In genomic region chr14:76946753-76947077, GRCh38 we compare ENCODE assay signal across 9 cellular contexts.
DNase-seq lines count a peak whose midpoint lies in the region; ATAC-seq, FAIRE-seq and TF ChIP-seq lines count a peak whose summit lies in the region.
"Had no signal": no experiment of that assay in that cellular context is flagged by ENCODE, and none has a peak within 500 bp of the region (broad histone marks: within the 10 kb centered on the region; RNA-seq: fewer than 3 reads in every experiment).

No MANE protein-coding gene starts in this region.

- CTCF ChIA-PET in activated CD4-positive, alpha-beta T cell treated with anti-CD3 and anti-CD28 coated beads for 36 hours (lab: Charles Lee): interaction anchor here (0.6 to 1.9 kb wide), 6 partner anchors 9 to 107 kb away, joined by 3 to 8 read pairs (median 5); no protein-coding TSS in a partner anchor
- CTCF ChIA-PET in activated CD4-positive, alpha-beta memory T cell treated with anti-CD3 and anti-CD28 coated beads for 36 hours (lab: Charles Lee): interaction anchor here (1.0 to 2.0 kb wide), 12 partner anchors 10 to 124 kb away, joined by 3 to 21 read pairs (median 6); no protein-coding TSS in a partner anchor

- H3K9me1 ChIP-seq in keratinocyte (ENCODE audit: control insufficient read depth, extremely low read depth, insufficient read depth, low read length): no peaks in the 10 kb centered on the region

- no peaks in the 10 kb centered on the region for H3K27me3 Mint-ChIP-seq in activated CD4-positive, alpha-beta T cell treated with anti-CD3 and anti-CD28 coated beads for 36 hours
- H3K27me3 Mint-ChIP-seq in activated CD4-positive, alpha-beta memory T cell treated with anti-CD3 and anti-CD28 coated beads for 36 hours: no peaks in the 10 kb centered on the region
- H3K27me3 Mint-ChIP-seq: IgD-negative memory B cell had no signal

- H3K27me3 ChIP-seq in keratinocyte (ENCODE audit: control insufficient read depth, extremely low read depth, insufficient read depth, low read length): no peaks in the 10 kb centered on the region
- H3K27me3 ChIP-seq in thymus (ENCODE audit: control insufficient read depth, insufficient read depth): no peaks in the 10 kb centered on the region

- FAIRE-seq in keratinocyte (lab: Jason Lieb, UNC): no peak

- H2AFZ ChIP-seq in keratinocyte (ENCODE audit: control insufficient read depth, low read length): peak overlapping the region; percentile 89

- POLR2A ChIA-PET in activated CD4-positive, alpha-beta T cell treated with anti-CD3 and anti-CD28 coated beads for 36 hours (lab: Charles Lee): interaction anchor here (1.4 kb wide), 1 partner anchor 9 kb away, joined by 5 read pairs; no protein-coding TSS in a partner anchor
- POLR2A ChIA-PET in activated CD4-positive, alpha-beta memory T cell treated with anti-CD3 and anti-CD28 coated beads for 36 hours (lab: Charles Lee): interaction anchor here (1.0 to 1.4 kb wide), 2 partner anchors 16 to 86 kb away, joined by 4 to 5 read pairs; no protein-coding TSS in a partner anchor

- dilution Hi-C loops in keratinocyte (cut with MboI; ENCODE audit: extremely low pct_ligation_motif_present, low sequenced_read_pairs): no loop called here

- no peak for ATAC-seq in activated CD4-positive, alpha-beta T cell treated with anti-CD3 and anti-CD28 coated beads for 36 hours
- ATAC-seq in HG03025 (IDR thresholded peaks at IDR 0.05; ENCODE audit: low FRiP score, unreplicated experiment) (no peak), HG02938 (IDR thresholded peaks at IDR 0.05; ENCODE audit: unreplicated experiment) (no peak)

- H3K79me2 ChIP-seq in keratinocyte (ENCODE audit: control insufficient read depth, insufficient read depth, low read length): no peaks in the 10 kb centered on the region

- H3K4me3 Mint-ChIP-seq in activated CD4-positive, alpha-beta T cell treated with anti-CD3 and anti-CD28 coated beads for 36 hours: peak overlapping the region; percentile 3
- H3K4me3 Mint-ChIP-seq in activated CD4-positive, alpha-beta memory T cell treated with anti-CD3 and anti-CD28 coated beads for 36 hours: no peak overlapping the region

- intact Hi-C loops in activated CD4-positive, alpha-beta T cell treated with anti-CD3 and anti-CD28 coated beads for 36 hours (cut with DNase I, micrococcal nuclease): loop anchor here (1.0 to 2.0 kb wide), 4 partner anchors 9 to 107 kb away; partner anchors contain the start of gene IRF2BPL (in 1 of the 2)
- intact Hi-C loops in activated CD4-positive, alpha-beta memory T cell treated with anti-CD3 and anti-CD28 coated beads for 36 hours (cut with micrococcal nuclease): loop anchor here (1.0 kb wide), 4 partner anchors 10 to 107 kb away; no protein-coding TSS in a partner anchor

- H3K9me3 ChIP-seq in keratinocyte (ENCODE audit: control insufficient read depth, low read depth, low read length): no peaks in the 10 kb centered on the region
- no peaks in the 10 kb centered on the region for H3K9me3 ChIP-seq in thymus (ENCODE audit: control insufficient read depth)

- peak overlapping the region; percentile 78 for H3K27ac ChIP-seq in keratinocyte (ENCODE audit: control insufficient read depth, insufficient read depth, low read length)
- peak overlapping the region; percentile 46 for H3K27ac ChIP-seq in thymus (ENCODE audit: low read depth)

- H3K4me2 ChIP-seq in keratinocyte (ENCODE audit: control insufficient read depth, extremely low read depth, insufficient read depth, low read depth, low read length): peak overlapping the region; percentile 82

- no peaks in the 10 kb centered on the region for H3K9me3 Mint-ChIP-seq in activated CD4-positive, alpha-beta T cell treated with anti-CD3 and anti-CD28 coated beads for 36 hours (ENCODE audit: low read depth)
- H3K9me3 Mint-ChIP-seq in activated CD4-positive, alpha-beta memory T cell treated with anti-CD3 and anti-CD28 coated beads for 36 hours: no peaks in the 10 kb centered on the region
- H3K9me3 Mint-ChIP-seq: IgD-negative memory B cell had no signal

- no peak for TF ChIP-seq CTCF in keratinocyte (optimal IDR thresholded peaks at IDR 0.05 in 1 of 3, IDR thresholded peaks at IDR 0.05 in 1 of 3, conservative IDR thresholded peaks at IDR 0.05 in 1 of 3; ENCODE audit: extremely low read depth in 1 of 3, insufficient read depth in 2 of 3, low read length in 3 of 3)

- peak overlapping the region; percentile 42 for H3K9ac ChIP-seq in keratinocyte (ENCODE audit: control insufficient read depth, extremely low read depth, insufficient read depth, low read length)

- H4K20me1 ChIP-seq in keratinocyte (ENCODE audit: control insufficient read depth, extremely low read depth, insufficient read depth, low read length): no peaks in the 10 kb centered on the region

- H3K36me3 ChIP-seq in keratinocyte (ENCODE audit: control insufficient read depth in 2 of 2, extremely low read depth in 1 of 2, insufficient read depth in 2 of 2, low read length in 2 of 2): no peaks in the 10 kb centered on the region
- H3K36me3 ChIP-seq in thymus (ENCODE audit: control insufficient read depth, insufficient read depth): no peaks in the 10 kb centered on the region

- H3K4me3 ChIP-seq in keratinocyte (ENCODE audit: control insufficient read depth in 2 of 3, extremely low read depth in 1 of 3, insufficient read depth in 2 of 3, low read depth in 1 of 3, low read length in 3 of 3) (peak overlapping the region in 1 of 3 experiments; percentile 7), thymus (ENCODE audit: low read length) (no peak overlapping the region)

- H3K4me1 Mint-ChIP-seq in activated CD4-positive, alpha-beta T cell treated with anti-CD3 and anti-CD28 coated beads for 36 hours: peaks cover 58% of the 10 kb centered on the region
- H3K4me1 Mint-ChIP-seq in activated CD4-positive, alpha-beta memory T cell treated with anti-CD3 and anti-CD28 coated beads for 36 hours (ENCODE audit: low read depth): peaks cover 45% of the 10 kb centered on the region

- H3K4me1 ChIP-seq in keratinocyte (ENCODE audit: control insufficient read depth, extremely low read depth, insufficient read depth, low read length): peaks cover 38% of the 10 kb centered on the region
- peaks cover 12% of the 10 kb centered on the region for H3K4me1 ChIP-seq in thymus (ENCODE audit: control insufficient read depth, insufficient read depth, low read length)

- 77% methylated on average over 6 of the region's 6 CpGs for WGBS in thymus

- no peaks in the 10 kb centered on the region for H3K36me3 Mint-ChIP-seq in activated CD4-positive, alpha-beta T cell treated with anti-CD3 and anti-CD28 coated beads for 36 hours (ENCODE audit: low read depth)
- no peaks in the 10 kb centered on the region for H3K36me3 Mint-ChIP-seq in activated CD4-positive, alpha-beta memory T cell treated with anti-CD3 and anti-CD28 coated beads for 36 hours

- H3K27ac Mint-ChIP-seq in activated CD4-positive, alpha-beta T cell treated with anti-CD3 and anti-CD28 coated beads for 36 hours: peak overlapping the region; percentile 81
- H3K27ac Mint-ChIP-seq in activated CD4-positive, alpha-beta memory T cell treated with anti-CD3 and anti-CD28 coated beads for 36 hours: peak overlapping the region; percentile 23

- DNase-seq in activated CD4-positive, alpha-beta T cell treated with anti-CD3 and anti-CD28 coated beads for 36 hours: no peak
- DNase-seq in activated CD4-positive, alpha-beta T cell treated with anti-CD3 and anti-CD28 coated beads for 1 hour: no peak
- no peak for DNase-seq in activated CD4-positive, alpha-beta memory T cell treated with anti-CD3 and anti-CD28 coated beads for 36 hours
- no peak for DNase-seq in keratinocyte (ENCODE audit: low read depth, low spot score)
- DNase-seq in SK-N-DZ (ENCODE audit: low spot score): no peak
